20 cellular contexts compared by ENCODE assay signal in the genomic region with DNA sequence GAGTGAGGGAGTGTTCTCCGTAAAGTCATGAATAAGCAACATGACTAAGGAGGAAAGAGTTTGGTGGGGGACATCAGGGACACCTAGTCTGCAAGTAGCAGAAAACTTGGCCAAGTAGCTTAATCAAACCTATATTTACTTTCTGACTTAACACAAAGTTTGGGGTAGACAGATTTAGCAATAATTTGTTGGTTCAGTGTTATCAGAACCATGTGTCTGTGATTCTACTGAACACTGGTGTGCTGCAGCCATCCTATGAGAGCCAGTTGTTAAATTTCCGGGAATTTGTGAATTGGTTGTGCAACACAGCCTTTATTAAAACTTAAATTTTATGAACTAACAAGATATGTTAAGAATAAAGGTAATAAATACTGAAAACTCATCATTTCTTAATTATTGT.
DNase-seq lines count a peak whose midpoint lies in the region; ATAC-seq and TF ChIP-seq lines count a peak whose summit lies in the region.
"Had no signal": no experiment of that assay in that cellular context is flagged by ENCODE, and none has a peak within 500 bp of the region (broad histone marks: within the 10 kb centered on the region; RNA-seq: fewer than 3 reads in every experiment).

No MANE protein-coding gene starts in this region.

- DNase-seq in DND-41 (no peak), H9 (no peak), adipocyte (ENCODE audit: low read depth) (peak; percentile 33), fibroblast of mammary gland (ENCODE audit: low read depth) (peak; percentile 4)
- no peak for DNase-seq in stimulated activated CD4-positive, alpha-beta T cell treated with anti-CD3 and anti-CD28 coated beads, Interleukin-4, amount 100 ng/mL, for 4 hours
- DNase-seq: AML-193; Caco-2; Calu3; CD4-positive, alpha-beta T cell; CD8-positive, alpha-beta T cell; DMS79 treated with DMSO at 0.1 percent for 48 hours; EL; GF-D8 had no signal

- H3K27ac Mint-ChIP-seq in H9: no peak overlapping the region
- H3K27ac Mint-ChIP-seq: B cell; CD4-positive, alpha-beta T cell; CD8-positive, alpha-beta T cell had no signal

- WGBS in H9 (ENCODE audit: extremely low coverage, insufficient read length, low lambda C conversion rate): no CpG with 5 or more reads among the region's 2 CpGs

- no peak overlapping the region for H3K9ac ChIP-seq in DND-41 (ENCODE audit: low read depth, low read length)
- H3K9ac ChIP-seq in H9 (ENCODE audit: extremely low read depth, insufficient read length, low read length): no peak overlapping the region
- no peak overlapping the region for H3K9ac ChIP-seq in adipocyte (ENCODE audit: low read length)
- H3K9ac ChIP-seq: BLaER1 treated with 17β-estradiol and CSF1 and Interleukin-3, amounts not matched to agents 10 nM and 100 nM had no signal

- H3K36me3 ChIP-seq in DND-41 (ENCODE audit: insufficient read depth, low read length) (no peaks in the 10 kb centered on the region), adipocyte (ENCODE audit: control insufficient read depth, insufficient read depth, low read length, severe bottlenecking) (no peaks in the 10 kb centered on the region)
- H3K36me3 ChIP-seq: BLaER1 treated with 17β-estradiol and CSF1 and Interleukin-3, amounts not matched to agents 10 nM and 100 nM had no signal

- H4K5ac ChIP-seq in H9 (ENCODE audit: insufficient read length, low read depth, low read length): no peak overlapping the region

- no peaks in the 10 kb centered on the region for H3K9me3 ChIP-seq in DND-41 (ENCODE audit: insufficient read depth, low read length, severe bottlenecking)
- H3K9me3 ChIP-seq in H9 (ENCODE audit: control insufficient read depth, low read depth, low read length): no peaks in the 10 kb centered on the region
- no peaks in the 10 kb centered on the region for H3K9me3 ChIP-seq in adipocyte (ENCODE audit: control insufficient read depth, low read length)
- H3K9me3 ChIP-seq: A549; BLaER1 treated with 17β-estradiol and CSF1 and Interleukin-3, amounts not matched to agents 10 nM and 100 nM; Caco-2 had no signal

- no peak overlapping the region for H3K18ac ChIP-seq in H9 (ENCODE audit: insufficient read length, low read depth, low read length)

- H3K4ac ChIP-seq in H9 (ENCODE audit: low read depth, low read length): no peak overlapping the region

- H3K23ac ChIP-seq in H9 (ENCODE audit: insufficient read length, low read depth, low read length): no peak overlapping the region

- no peak overlapping the region for H3K56ac ChIP-seq in H9 (ENCODE audit: insufficient read length, low read depth, low read length)

- H3K79me1 ChIP-seq in H9 (ENCODE audit: insufficient read depth, low read depth, low read length, poor library complexity, severe bottlenecking): no peaks in the 10 kb centered on the region

- H3K79me2 ChIP-seq in DND-41 (ENCODE audit: insufficient read depth, low read length) (no peaks in the 10 kb centered on the region), H9 (ENCODE audit: insufficient read depth, low read length) (no peaks in the 10 kb centered on the region)

- H3K4me1 ChIP-seq in DND-41 (ENCODE audit: insufficient read depth, low read length) (no peaks in the 10 kb centered on the region), H9 (ENCODE audit: insufficient read depth, low read length) (no peaks in the 10 kb centered on the region), adipocyte (ENCODE audit: control insufficient read depth, insufficient read depth, low read length) (peaks cover 9% of the 10 kb centered on the region)
- H3K4me1 ChIP-seq: A549; BLaER1 treated with 17β-estradiol and CSF1 and Interleukin-3, amounts not matched to agents 10 nM and 100 nM; Caco-2 had no signal

- H3K4me3 ChIP-seq in DND-41 (ENCODE audit: low read depth in 1 of 2, low read length in 2 of 2) (no peak overlapping the region), adipocyte (ENCODE audit: low read length) (no peak overlapping the region), fibroblast of mammary gland (ENCODE audit: control insufficient read depth, low read depth, low read length) (no peak overlapping the region)
- H3K4me3 ChIP-seq: A549; BLaER1 treated with 17β-estradiol and CSF1 and Interleukin-3, amounts not matched to agents 10 nM and 100 nM had no signal

- H2BK15ac ChIP-seq in H9 (ENCODE audit: low read depth, low read length): no peak overlapping the region

- no peak overlapping the region for H2BK20ac ChIP-seq in H9 (ENCODE audit: low read depth, low read length, poor library complexity, severe bottlenecking)

- TF ChIP-seq CTCF in DND-41 (IDR thresholded peaks at IDR 0.05; ENCODE audit: borderline replicate concordance, extremely low read depth, low read length, poor library complexity, severe bottlenecking) (no peak), H9 (conservative IDR thresholded peaks at IDR 0.05) (no peak), fibroblast of mammary gland (conservative IDR thresholded peaks at IDR 0.05; ENCODE audit: control insufficient read depth, insufficient read depth, low read depth, low read length) (no peak)

- H2AK5ac ChIP-seq in H9 (ENCODE audit: insufficient read length, low read length): no peak overlapping the region

- H2BK120ac ChIP-seq in H9 (ENCODE audit: low read depth, low read length, poor library complexity, severe bottlenecking): no peak overlapping the region

- no peak overlapping the region for H3K4me3 Mint-ChIP-seq in H9
- H3K4me3 Mint-ChIP-seq: B cell; CD4-positive, alpha-beta T cell; CD8-positive, alpha-beta T cell had no signal

- no peak overlapping the region for H3K14ac ChIP-seq in H9 (ENCODE audit: insufficient read depth, low read length)

- no peaks in the 10 kb centered on the region for H3K23me2 ChIP-seq in H9 (ENCODE audit: insufficient read length, low read depth, low read length, poor library complexity, severe bottlenecking)

- 0 out of 2 replicates have a peak overlapping the region, but pooled peaks have one; percentile 22 for H2AFZ ChIP-seq in DND-41 (ENCODE audit: low read depth, low read length)
- H2AFZ ChIP-seq in H9 (ENCODE audit: low read length): peak overlapping the region; percentile 14

- H2BK5ac ChIP-seq in H9 (ENCODE audit: insufficient read length, low read length): no peak overlapping the region

- H4K20me1 ChIP-seq in DND-41 (ENCODE audit: insufficient read depth, low read length) (no peaks in the 10 kb centered on the region), H9 (ENCODE audit: control insufficient read depth, insufficient read depth, insufficient read length) (no peaks in the 10 kb centered on the region)
- H4K20me1 ChIP-seq: BLaER1 treated with 17β-estradiol and CSF1 and Interleukin-3, amounts not matched to agents 10 nM and 100 nM had no signal

- no peak overlapping the region for H4K8ac ChIP-seq in H9 (replicated peaks; ENCODE audit: insufficient read length, low read depth, low read length)

- no peak overlapping the region for H3K4me2 ChIP-seq in DND-41 (ENCODE audit: insufficient read depth, low read length)
- H3K4me2 ChIP-seq in H9 (ENCODE audit: insufficient read depth, insufficient read length, low read length): no peak overlapping the region
- H3K4me2 ChIP-seq: A549; BLaER1 treated with 17β-estradiol and CSF1 and Interleukin-3, amounts not matched to agents 10 nM and 100 nM had no signal

- no peaks in the 10 kb centered on the region; a peak in 1 of 7 replicates for H3K36me3 Mint-ChIP-seq in H9 (ENCODE audit: insufficient read depth in 1 of 3, low read depth in 3 of 3)
- H3K36me3 Mint-ChIP-seq: CD8-positive, alpha-beta T cell had no signal

- H3K27me3 ChIP-seq in DND-41 (ENCODE audit: insufficient read depth, low read length, poor library complexity) (no peaks in the 10 kb centered on the region), H9 (ENCODE audit: insufficient read depth, low read length) (no peaks in the 10 kb centered on the region), adipocyte (replicated peaks; ENCODE audit: control insufficient read depth, insufficient read depth, low read length) (no peaks in the 10 kb centered on the region)
- H3K27me3 ChIP-seq: BLaER1 treated with 17β-estradiol and CSF1 and Interleukin-3, amounts not matched to agents 10 nM and 100 nM had no signal

- peaks cover 19% of the 10 kb centered on the region in 2 experiments for H3K4me1 Mint-ChIP-seq in H9
- H3K4me1 Mint-ChIP-seq: B cell had no signal

- H2BK12ac ChIP-seq in H9 (ENCODE audit: insufficient read length, low read depth, low read length): no peak overlapping the region

- H3T11ph ChIP-seq in H9 (ENCODE audit: low read length): no peak overlapping the region

- H4K91ac ChIP-seq in H9 (ENCODE audit: insufficient read length, low read depth, low read length): no peak overlapping the region

- H3K27me3 Mint-ChIP-seq in H9 (ENCODE audit: low read depth): no peaks in the 10 kb centered on the region
- H3K27me3 Mint-ChIP-seq: B cell; CD4-positive, alpha-beta T cell had no signal

- H3K9me3 Mint-ChIP-seq in H9: no peaks in the 10 kb centered on the region
- H3K9me3 Mint-ChIP-seq: CD4-positive, alpha-beta T cell had no signal

- ATAC-seq in DND-41 (ENCODE audit: insufficient read depth, low read depth) (no peak), HG03378 (IDR thresholded peaks at IDR 0.05; ENCODE audit: unreplicated experiment) (no peak), GM18867 (IDR thresholded peaks at IDR 0.05; ENCODE audit: unreplicated experiment) (no peak)
- ATAC-seq: A549; CD8-positive, alpha-beta T cell had no signal

- H3K27ac ChIP-seq in DND-41 (ENCODE audit: low read length) (no peak overlapping the region), H9 (ENCODE audit: insufficient read length, low read depth, low read length) (no peak overlapping the region)
- H3K27ac ChIP-seq: 22Rv1; A549; BLaER1 treated with 17β-estradiol and CSF1 and Interleukin-3, amounts not matched to agents 10 nM and 100 nM; C4-2B had no signal

Comparison
In these comparisons a context has a peak if more than half of its experiments do, and no peak if none do; other contexts are left out.
1. DNase-seq: peak in adipocyte (single experiment) and fibroblast of mammary gland (single experiment); none in DND-41 (single experiment), H9 (single experiment) and stimulated activated CD4-positive, alpha-beta T cell treated with anti-CD3 and anti-CD28 coated beads, Interleukin-4, amount 100 ng/mL, for 4 hours (0 of 2).